ENCODE assay signal across 17 cellular contexts in genomic region chr10:121033371-121033770, GRCh38.
DNase-seq lines count a peak whose midpoint lies in the region; ATAC-seq and TF ChIP-seq lines count a peak whose summit lies in the region.
"Had no signal": no experiment of that assay in that cellular context is flagged by ENCODE, and none has a peak within 500 bp of the region (broad histone marks: within the 10 kb centered on the region; RNA-seq: fewer than 3 reads in every experiment).

No MANE protein-coding gene starts in this region.

- no peak for TF ChIP-seq CTCF in MCF 10A (IDR thresholded peaks at IDR 0.05; ENCODE audit: unreplicated experiment)
- TF ChIP-seq CTCF in breast epithelium (IDR thresholded peaks at IDR 0.05) = no peak
- TF ChIP-seq CTCF in transverse colon (IDR thresholded peaks at IDR 0.05) = no peak

- peak; percentile 69 for TF ChIP-seq EP300 in transverse colon (IDR thresholded peaks at IDR 0.05; ENCODE audit: low read depth)

- TF ChIP-seq POLR2A in breast epithelium (IDR thresholded peaks at IDR 0.05) = no peak
- TF ChIP-seq POLR2A in transverse colon (IDR thresholded peaks at IDR 0.05) = no peak

- H3K9me3 ChIP-seq in breast epithelium = no peaks in the 10 kb centered on the region
- no peaks in the 10 kb centered on the region for H3K9me3 ChIP-seq in muscle layer of colon (ENCODE audit: low read length)
- H3K9me3 ChIP-seq in transverse colon = no peaks in the 10 kb centered on the region
- H3K9me3 ChIP-seq: A549 had no signal

- H3K9ac ChIP-seq in muscle layer of colon (ENCODE audit: low read length) = no peak overlapping the region

- BruUV-seq in MCF 10A (replicated peaks; lab: Mats Ljungman, UMichigan) = no TSS peak

- H3K4me1 ChIP-seq in breast epithelium (no peaks in the 10 kb centered on the region), muscle layer of colon (ENCODE audit: insufficient read depth, low read length) (peaks cover 43% of the 10 kb centered on the region), transverse colon (peaks cover 0 to 17% (median 4%) of the 10 kb centered on the region in 4 donors)
- H3K4me1 ChIP-seq: A549 had no signal

- H3K36me3 ChIP-seq in breast epithelium (no peaks in the 10 kb centered on the region), muscle layer of colon (ENCODE audit: insufficient read depth, low read length) (no peaks in the 10 kb centered on the region), transverse colon (no peaks in the 10 kb centered on the region)

- H3K27ac Mint-ChIP-seq in MCF 10A (ENCODE audit: low read depth, unreplicated experiment) = no peak overlapping the region
- H3K27ac Mint-ChIP-seq: H9 had no signal

- H3K4me1 Mint-ChIP-seq in MCF 10A (ENCODE audit: insufficient read depth, unreplicated experiment) = no peaks in the 10 kb centered on the region

- in situ Hi-C loops in transverse colon (cut with MboI; ENCODE audit: low pct_ligation_motif_present in 1 of 4, low pct_unique_long_range_greater_than_20kb in 1 of 4, low sequenced_read_pairs in 3 of 4) = no loop called here

- H3K27me3 ChIP-seq in breast epithelium (no peaks in the 10 kb centered on the region), muscle layer of colon (ENCODE audit: control insufficient read depth in 1 of 2, insufficient read depth in 2 of 2, low read length in 2 of 2) (no peaks in the 10 kb centered on the region), transverse colon (no peaks in the 10 kb centered on the region)

- H3K4me3 Mint-ChIP-seq in MCF 10A (ENCODE audit: unreplicated experiment) = no peak overlapping the region
- H3K4me3 Mint-ChIP-seq: H9 had no signal

- POLR2A ChIA-PET in MCF 10A (lab: Yijun Ruan, JAX) = no interaction called here

- H3K27ac ChIP-seq in breast epithelium (no peak overlapping the region), muscle layer of colon (ENCODE audit: low read depth, low read length) (peak overlapping the region; percentile 59), transverse colon (peak overlapping the region; percentile 28 to 79 (median 54))
- H3K27ac ChIP-seq: A549 had no signal

- H3K36me3 Mint-ChIP-seq in MCF 10A (ENCODE audit: insufficient read depth, unreplicated experiment) = no peaks in the 10 kb centered on the region

- no peak for ATAC-seq in HG03045 (IDR thresholded peaks at IDR 0.05; ENCODE audit: unreplicated experiment)
- ATAC-seq in activated CD4-positive, CD25-positive, alpha-beta regulatory T cell treated with anti-CD3 and anti-CD28 coated beads, Interleukin-2, amount 50 U/mL, for 24 hours = no peak
- ATAC-seq: A549, GM12878, Panc1 had no signal

- intact Hi-C loops in MCF 10A (cut with micrococcal nuclease) (no loop called here), breast epithelium (cut with DNase I; ENCODE audit: low total_unique reads) (no loop called here), transverse colon (cut with DNase I; ENCODE audit: low total_unique reads) (loop anchor here (2.0 kb wide), 1 partner anchor 105 kb away; no protein-coding TSS in a partner anchor)

- peak; percentile 3 for DNase-seq in MCF 10A (ENCODE audit: unreplicated experiment)
- DNase-seq in breast epithelium (ENCODE audit: low spot score in 2 of 2) = no peak
- peak; percentile 14 for DNase-seq in globus pallidus (ENCODE audit: low spot score)
- no peak for DNase-seq in transverse colon
- DNase-seq in central memory CD4-positive, alpha-beta T cell = no peak
- DNase-seq: C1 segment of cervical spinal cord, GDM1, H9, NCI-H1417 treated with DMSO at 0.1 percent for 48 hours, NCI-H2029, NCI-H510A treated with DMSO at 0.1 percent for 48 hours had no signal

- 27 to 40% methylated on average over 1 to 3 of the region's 3 CpGs for WGBS in transverse colon (ENCODE audit: low coverage in 1 of 2), 2 donors

- CTCF ChIA-PET in MCF 10A (lab: Yijun Ruan, JAX) = no interaction called here

- H3K27me3 Mint-ChIP-seq in MCF 10A (ENCODE audit: insufficient read depth, unreplicated experiment) = no peaks in the 10 kb centered on the region

- H3K9me3 Mint-ChIP-seq in MCF 10A (ENCODE audit: unreplicated experiment) = no peaks in the 10 kb centered on the region

- H3K4me3 ChIP-seq in breast epithelium = no peak overlapping the region
- no peak overlapping the region for H3K4me3 ChIP-seq in muscle layer of colon (ENCODE audit: low read depth in 1 of 2, low read length in 2 of 2)
- no peak overlapping the region for H3K4me3 ChIP-seq in transverse colon
- H3K4me3 ChIP-seq: A549, GM12878 had no signal

Comparison
In these comparisons a context has a peak if more than half of its experiments do, and no peak if none do; other contexts are left out.
1. DNase-seq: peak in MCF 10A (single experiment) and globus pallidus (single experiment); none in breast epithelium (0 of 2), transverse colon (single experiment) and central memory CD4-positive, alpha-beta T cell (single experiment).
2. H3K27ac ChIP-seq: peak in muscle layer of colon (single experiment) and transverse colon (4 of 4); none in breast epithelium (0 of 2).